8 cellular contexts compared by ENCODE assay signal in the genomic region with DNA sequence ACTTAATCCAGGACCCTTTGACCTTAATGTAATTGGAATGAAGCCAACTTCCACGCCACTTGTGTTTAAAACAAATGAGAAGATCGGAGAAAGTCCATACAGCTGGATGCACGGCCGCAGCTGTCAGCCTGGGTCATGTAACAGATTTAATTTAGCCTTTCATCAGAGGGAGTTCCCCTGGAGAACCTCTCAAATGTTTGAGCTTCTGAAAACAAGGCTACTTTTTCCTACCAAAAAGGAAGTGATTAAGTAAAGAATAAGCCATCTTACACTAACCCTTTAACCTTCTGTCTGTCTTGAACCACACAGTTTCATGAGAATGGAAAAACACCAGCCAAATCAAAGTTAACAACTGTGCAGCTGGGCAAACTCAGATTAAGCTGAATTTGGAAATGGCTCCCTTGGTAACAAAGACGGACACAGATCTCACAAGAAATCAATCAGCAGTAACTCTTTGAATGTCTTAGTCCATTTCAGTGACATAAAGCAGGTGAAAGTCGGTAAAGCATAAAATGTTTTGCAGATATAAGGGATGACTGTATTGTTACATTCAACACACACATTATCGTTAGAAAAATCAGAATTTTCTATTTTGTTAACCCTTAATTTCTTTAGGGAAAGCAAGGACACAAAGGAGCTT.
DNase-seq lines count a peak whose midpoint lies in the region; ATAC-seq and TF ChIP-seq lines count a peak whose summit lies in the region.

No MANE protein-coding gene starts in this region.

- TF ChIP-seq CTCF in thoracic aorta (IDR thresholded peaks at IDR 0.05) (no peak), GM23338 (conservative IDR thresholded peaks at IDR 0.05; ENCODE audit: low read depth in 2 of 2) (no peak), testis (IDR thresholded peaks at IDR 0.05) (no peak)

- no peak for TF ChIP-seq POLR2A in testis (IDR thresholded peaks at IDR 0.05)

- 72 to 73% methylated on average over 7 of the region's 7 CpGs for WGBS in testis, 2 donors

- H3K27ac Mint-ChIP-seq in GM23338: no peak overlapping the region

- no peaks in the 10 kb centered on the region for H3F3A ChIP-seq in GM23338 (replicated peaks; ENCODE audit: low read depth)

- H3K4me3 ChIP-seq in effector memory CD4-positive, alpha-beta T cell (ENCODE audit: insufficient read depth, low read depth, low read length, poor library complexity, severe bottlenecking): no peak overlapping the region
- H3K4me3 ChIP-seq in thoracic aorta (peak overlapping the region; percentile 1), GM23338 (no peak overlapping the region), testis (no peak overlapping the region)

- intact Hi-C loops in testis (cut with DNase I; ENCODE audit: low total_unique reads): no loop called here

- H3K4me2 ChIP-seq in GM23338: no peak overlapping the region

- DNase-seq in ELR (ENCODE audit: low read depth): peak; percentile 32
- peak; percentile 22 for DNase-seq in NCI-H1092 (lab: John Stamatoyannopoulos, UW)
- no peak for DNase-seq in effector memory CD4-positive, alpha-beta T cell
- DNase-seq in thoracic aorta (ENCODE audit: low spot score): no peak
- DNase-seq in germinal center (ENCODE audit: low spot score): no peak
- no peak for DNase-seq in GM23338 (ENCODE audit: low spot score)
- DNase-seq in testis: no peak

- ATAC-seq in GM21717 (IDR thresholded peaks at IDR 0.05; ENCODE audit: unreplicated experiment) (peak; percentile 52), thoracic aorta (ENCODE audit: insufficient number of reproducible peaks, low FRiP score, low read depth) (peak; percentile 57), GM23338 (no peak)

- H3K79me2 ChIP-seq in GM23338 (replicated peaks; ENCODE audit: insufficient read depth): no peaks in the 10 kb centered on the region

- no peaks in the 10 kb centered on the region for H4K20me1 ChIP-seq in GM23338 (replicated peaks; ENCODE audit: insufficient read depth)

- H3K9me3 Mint-ChIP-seq in GM23338: no peaks in the 10 kb centered on the region

- H3K36me3 ChIP-seq in effector memory CD4-positive, alpha-beta T cell (ENCODE audit: control insufficient read depth, insufficient read depth, low read length): no peaks in the 10 kb centered on the region
- no peaks in the 10 kb centered on the region for H3K36me3 ChIP-seq in thoracic aorta
- no peaks in the 10 kb centered on the region for H3K36me3 ChIP-seq in GM23338 (ENCODE audit: insufficient read depth)
- H3K36me3 ChIP-seq in testis (ENCODE audit: low read depth, missing control alignments): no peaks in the 10 kb centered on the region

- H3K9me3 ChIP-seq in effector memory CD4-positive, alpha-beta T cell (ENCODE audit: control insufficient read depth, low read length): no peaks in the 10 kb centered on the region
- H3K9me3 ChIP-seq in thoracic aorta: no peaks in the 10 kb centered on the region
- no peaks in the 10 kb centered on the region for H3K9me3 ChIP-seq in testis

- H3K4me1 ChIP-seq in effector memory CD4-positive, alpha-beta T cell (ENCODE audit: control insufficient read depth, insufficient read depth, low read length, poor library complexity, severe bottlenecking): peaks cover 34% of the 10 kb centered on the region
- peaks cover 22 to 67% of the 10 kb centered on the region in 2 donors for H3K4me1 ChIP-seq in thoracic aorta (ENCODE audit: control insufficient read depth in 1 of 2, low read depth in 2 of 2)
- peaks cover 37% of the 10 kb centered on the region for H3K4me1 ChIP-seq in GM23338 (ENCODE audit: insufficient read depth)
- H3K4me1 ChIP-seq in testis: no peaks in the 10 kb centered on the region

- peaks cover 54% of the 10 kb centered on the region for H3K4me1 Mint-ChIP-seq in GM23338

- no peaks in the 10 kb centered on the region for H3K9me2 ChIP-seq in GM23338 (ENCODE audit: insufficient read depth)

- no peaks in the 10 kb centered on the region for H3K27me3 ChIP-seq in effector memory CD4-positive, alpha-beta T cell (replicated peaks; ENCODE audit: control insufficient read depth, insufficient read depth, low read length, poor library complexity, severe bottlenecking)
- H3K27me3 ChIP-seq in thoracic aorta (replicated peaks; ENCODE audit: insufficient read depth) (no peaks in the 10 kb centered on the region), GM23338 (ENCODE audit: insufficient read depth) (no peaks in the 10 kb centered on the region), testis (no peaks in the 10 kb centered on the region)

- no peak overlapping the region for H3K4me3 Mint-ChIP-seq in GM23338

- H3K36me3 Mint-ChIP-seq in GM23338 (ENCODE audit: low read depth): no peaks in the 10 kb centered on the region

- no peak overlapping the region for H2AFZ ChIP-seq in GM23338

- H3K27ac ChIP-seq in effector memory CD4-positive, alpha-beta T cell (ENCODE audit: insufficient read depth, low read length, poor library complexity, severe bottlenecking): peak overlapping the region; percentile 51
- H3K27ac ChIP-seq in thoracic aorta (peak overlapping the region in 1 of 2 donors; percentile 35), GM23338 (ENCODE audit: low read depth) (no peak overlapping the region), testis (no peak overlapping the region)

- no peaks in the 10 kb centered on the region for H3K27me3 Mint-ChIP-seq in GM23338 (ENCODE audit: insufficient read depth, low read depth, poor library complexity)

TF ChIP-seq in GM23338, 12 proteins besides CTCF, POLR2A, EP300 and RAD21 (continues in another document):
- TF ChIP-seq CREB1 (CRISPR knock-in tag; IDR thresholded peaks at IDR 0.05; ENCODE audit: low read depth): no peak
- no peak for TF ChIP-seq NANOG (IDR thresholded peaks at IDR 0.05; ENCODE audit: borderline replicate concordance)
- no peak for TF ChIP-seq EZH2 (IDR thresholded peaks at IDR 0.05; ENCODE audit: low read depth, unreplicated experiment)
- no peak for TF ChIP-seq EZH2phosphoT487 (IDR thresholded peaks at IDR 0.05; ENCODE audit: unreplicated experiment)
- TF ChIP-seq, protein P1, sequence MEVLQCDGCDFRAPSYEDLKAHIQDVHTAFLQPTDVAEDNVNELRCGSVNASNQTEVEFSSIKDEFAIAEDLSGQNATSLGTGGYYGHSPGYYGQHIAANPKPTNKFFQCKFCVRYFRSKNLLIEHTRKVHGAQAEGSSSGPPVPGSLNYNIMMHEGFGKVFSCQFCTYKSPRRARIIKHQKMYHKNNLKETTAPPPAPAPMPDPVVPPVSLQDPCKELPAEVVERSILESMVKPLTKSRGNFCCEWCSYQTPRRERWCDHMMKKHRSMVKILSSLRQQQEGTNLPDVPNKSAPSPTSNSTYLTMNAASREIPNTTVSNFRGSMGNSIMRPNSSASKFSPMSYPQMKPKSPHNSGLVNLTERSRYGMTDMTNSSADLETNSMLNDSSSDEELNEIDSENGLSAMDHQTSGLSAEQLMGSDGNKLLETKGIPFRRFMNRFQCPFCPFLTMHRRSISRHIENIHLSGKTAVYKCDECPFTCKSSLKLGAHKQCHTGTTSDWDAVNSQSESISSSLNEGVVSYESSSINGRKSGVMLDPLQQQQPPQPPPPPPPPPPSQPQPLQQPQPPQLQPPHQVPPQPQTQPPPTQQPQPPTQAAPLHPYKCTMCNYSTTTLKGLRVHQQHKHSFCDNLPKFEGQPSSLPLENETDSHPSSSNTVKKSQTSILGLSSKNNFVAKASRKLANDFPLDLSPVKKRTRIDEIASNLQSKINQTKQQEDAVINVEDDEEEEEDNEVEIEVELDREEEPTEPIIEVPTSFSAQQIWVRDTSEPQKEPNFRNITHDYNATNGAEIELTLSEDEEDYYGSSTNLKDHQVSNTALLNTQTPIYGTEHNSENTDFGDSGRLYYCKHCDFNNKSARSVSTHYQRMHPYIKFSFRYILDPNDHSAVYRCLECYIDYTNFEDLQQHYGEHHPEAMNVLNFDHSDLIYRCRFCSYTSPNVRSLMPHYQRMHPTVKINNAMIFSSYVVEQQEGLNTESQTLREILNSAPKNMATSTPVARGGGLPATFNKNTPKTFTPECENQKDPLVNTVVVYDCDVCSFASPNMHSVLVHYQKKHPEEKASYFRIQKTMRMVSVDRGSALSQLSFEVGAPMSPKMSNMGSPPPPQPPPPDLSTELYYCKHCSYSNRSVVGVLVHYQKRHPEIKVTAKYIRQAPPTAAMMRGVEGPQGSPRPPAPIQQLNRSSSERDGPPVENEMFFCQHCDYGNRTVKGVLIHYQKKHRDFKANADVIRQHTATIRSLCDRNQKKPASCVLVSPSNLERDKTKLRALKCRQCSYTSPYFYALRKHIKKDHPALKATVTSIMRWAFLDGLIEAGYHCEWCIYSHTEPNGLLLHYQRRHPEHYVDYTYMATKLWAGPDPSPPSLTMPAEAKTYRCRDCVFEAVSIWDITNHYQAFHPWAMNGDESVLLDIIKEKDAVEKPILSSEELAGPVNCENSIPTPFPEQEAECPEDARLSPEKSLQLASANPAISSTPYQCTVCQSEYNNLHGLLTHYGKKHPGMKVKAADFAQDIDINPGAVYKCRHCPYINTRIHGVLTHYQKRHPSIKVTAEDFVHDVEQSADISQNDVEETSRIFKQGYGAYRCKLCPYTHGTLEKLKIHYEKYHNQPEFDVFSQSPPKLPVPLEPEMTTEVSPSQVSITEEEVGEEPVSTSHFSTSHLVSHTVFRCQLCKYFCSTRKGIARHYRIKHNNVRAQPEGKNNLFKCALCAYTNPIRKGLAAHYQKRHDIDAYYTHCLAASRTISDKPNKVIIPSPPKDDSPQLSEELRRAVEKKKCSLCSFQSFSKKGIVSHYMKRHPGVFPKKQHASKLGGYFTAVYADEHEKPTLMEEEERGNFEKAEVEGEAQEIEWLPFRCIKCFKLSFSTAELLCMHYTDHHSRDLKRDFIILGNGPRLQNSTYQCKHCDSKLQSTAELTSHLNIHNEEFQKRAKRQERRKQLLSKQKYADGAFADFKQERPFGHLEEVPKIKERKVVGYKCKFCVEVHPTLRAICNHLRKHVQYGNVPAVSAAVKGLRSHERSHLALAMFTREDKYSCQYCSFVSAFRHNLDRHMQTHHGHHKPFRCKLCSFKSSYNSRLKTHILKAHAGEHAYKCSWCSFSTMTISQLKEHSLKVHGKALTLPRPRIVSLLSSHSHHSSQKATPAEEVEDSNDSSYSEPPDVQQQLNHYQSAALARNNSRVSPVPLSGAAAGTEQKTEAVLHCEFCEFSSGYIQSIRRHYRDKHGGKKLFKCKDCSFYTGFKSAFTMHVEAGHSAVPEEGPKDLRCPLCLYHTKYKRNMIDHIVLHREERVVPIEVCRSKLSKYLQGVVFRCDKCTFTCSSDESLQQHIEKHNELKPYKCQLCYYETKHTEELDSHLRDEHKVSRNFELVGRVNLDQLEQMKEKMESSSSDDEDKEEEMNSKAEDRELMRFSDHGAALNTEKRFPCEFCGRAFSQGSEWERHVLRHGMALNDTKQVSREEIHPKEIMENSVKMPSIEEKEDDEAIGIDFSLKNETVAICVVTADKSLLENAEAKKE (CRISPR knock-in tag; IDR thresholded peaks at IDR 0.05): no peak
- TF ChIP-seq POLR2AphosphoS5 (IDR thresholded peaks at IDR 0.05; ENCODE audit: low read depth): no peak

Comparison
In these comparisons a context has a peak if more than half of its experiments do, and no peak if none do; other contexts are left out.
1. DNase-seq: peak in ELR (single experiment) and NCI-H1092 (single experiment); none in effector memory CD4-positive, alpha-beta T cell (0 of 3), thoracic aorta (single experiment), germinal center (single experiment), GM23338 (single experiment) and testis (single experiment).